In the genomic region with DNA sequence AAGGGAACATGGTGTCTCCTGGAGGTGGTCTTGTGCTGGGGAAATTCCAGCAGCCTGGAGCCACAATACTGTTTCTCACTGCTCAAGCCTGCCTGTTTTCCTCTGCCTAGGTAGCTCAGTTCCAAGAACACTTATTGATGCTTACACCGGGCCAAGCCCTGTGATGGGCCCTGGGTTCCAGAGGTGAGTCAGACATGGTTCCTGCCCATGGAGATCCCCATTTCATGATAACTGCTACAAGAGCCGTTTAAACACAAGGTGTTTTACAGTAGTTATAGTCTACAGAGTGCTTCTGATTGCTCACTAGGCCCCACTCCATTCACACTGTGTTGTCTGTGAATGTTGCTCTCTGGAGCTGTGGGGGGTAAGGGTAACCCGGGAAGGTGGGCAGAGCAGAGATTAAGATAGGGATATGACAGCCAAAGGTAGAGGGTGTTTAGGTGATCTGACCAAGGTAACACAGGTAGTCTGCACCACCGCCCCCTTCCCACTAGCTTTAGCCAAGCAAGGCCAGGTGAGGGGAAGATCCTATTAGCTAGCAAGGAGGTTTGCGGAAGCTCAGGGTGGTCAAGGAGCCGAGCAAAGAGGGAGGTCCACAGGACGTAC, we compare ENCODE assay signal across 8 cellular contexts. TPM values are rescaled to one million over a fixed set of nuclear protein-coding genes. Genes with fewer than 3 reads are reported as not detected.
DNase-seq lines count a peak whose midpoint lies in the region; ATAC-seq and TF ChIP-seq lines count a peak whose summit lies in the region.

No MANE protein-coding gene starts in this region.

- intact Hi-C loops in heart left ventricle (cut with DNase I) (loop anchor here in 6 of 10 donors (2.0 to 10.0 kb wide), 7 partner anchors 17 to 128 kb away; no protein-coding TSS in a partner anchor), cardiac septum (cut with DNase I) (loop anchor here (5.0 kb wide), 1 partner anchor 113 kb away; no protein-coding TSS in a partner anchor), breast epithelium (cut with DNase I; ENCODE audit: low total_unique reads) (no loop called here), vagina (cut with DNase I) (loop anchor here (10.0 kb wide), 1 partner anchor 125 kb away; no protein-coding TSS in a partner anchor)

- TF ChIP-seq POLR2A in heart left ventricle (IDR thresholded peaks at IDR 0.05) (no peak), breast epithelium (IDR thresholded peaks at IDR 0.05) (no peak), vagina (IDR thresholded peaks at IDR 0.05) (no peak)

- DNase-seq in heart left ventricle (no peak), cardiac septum (ENCODE audit: low spot score) (no peak), breast epithelium (ENCODE audit: low spot score in 2 of 2) (no peak), vagina (ENCODE audit: extremely low spot score in 2 of 2) (no peak), NCI-H510A (lab: John Stamatoyannopoulos, UW) (no peak), SKM-1 (lab: John Stamatoyannopoulos, UW; ENCODE audit: unreplicated experiment) (no peak)

- H3K4me1 ChIP-seq in heart left ventricle (peaks cover 0 to 61% (median 47%) of the 10 kb centered on the region in 12 donors), breast epithelium (peaks cover 0 to 4% of the 10 kb centered on the region in 2 donors), mesodermal cell (ENCODE audit: control insufficient read depth, insufficient read depth, low read length, poor library complexity, severe bottlenecking) (peaks cover 27% of the 10 kb centered on the region), vagina (peaks cover 26% of the 10 kb centered on the region)

- H3K4me3 ChIP-seq in heart left ventricle (peak overlapping the region in 11 of 12 donors; percentile 62 to 93 (median 86)), breast epithelium (peak overlapping the region; percentile 66 to 90 (median 75)), mesodermal cell (ENCODE audit: extremely low read depth, insufficient read depth, low read length, poor library complexity, severe bottlenecking) (peak overlapping the region; percentile 69), vagina (peak overlapping the region; percentile 65 to 68)

- WGBS in heart left ventricle, 4 donors, result 34 to 41% (median 38%) methylated on average over 7 of the region's 7 CpGs
- 28 to 61% methylated on average over 5 to 6 of the region's 7 CpGs for WGBS in mesodermal cell (ENCODE audit: insufficient coverage in 2 of 2), 2 experiments

- H3K9me3 ChIP-seq in heart left ventricle (no peaks in the 10 kb centered on the region), breast epithelium (no peaks in the 10 kb centered on the region), mesodermal cell (ENCODE audit: control insufficient read depth, low read length) (no peaks in the 10 kb centered on the region), vagina (no peaks in the 10 kb centered on the region)

- TF ChIP-seq CTCF in heart left ventricle (IDR thresholded peaks at IDR 0.05) (no peak), breast epithelium (IDR thresholded peaks at IDR 0.05) (no peak), vagina (IDR thresholded peaks at IDR 0.05) (no peak)

- H3K27ac ChIP-seq in heart left ventricle, result peak overlapping the region in 10 of 12 donors; percentile 11 to 91 (median 80)
- peak overlapping the region; percentile 70 to 83 for H3K27ac ChIP-seq in breast epithelium
- H3K27ac ChIP-seq in mesodermal cell (ENCODE audit: low read depth, low read length, severe bottlenecking), result no peak overlapping the region
- peak overlapping the region; percentile 75 for H3K27ac ChIP-seq in vagina

- ATAC-seq in heart left ventricle (no peak), HG03196 (IDR thresholded peaks at IDR 0.05; ENCODE audit: unreplicated experiment) (no peak)

- peaks cover 0 to 5% (median 0%) of the 10 kb centered on the region in 9 donors for H3K36me3 ChIP-seq in heart left ventricle
- H3K36me3 ChIP-seq in breast epithelium, result no peaks in the 10 kb centered on the region
- H3K36me3 ChIP-seq in mesodermal cell (ENCODE audit: control insufficient read depth, insufficient read depth, low read length), result peaks cover 16% of the 10 kb centered on the region
- no peaks in the 10 kb centered on the region for H3K36me3 ChIP-seq in vagina

- H3K27me3 ChIP-seq in heart left ventricle (no peaks in the 10 kb centered on the region), breast epithelium (no peaks in the 10 kb centered on the region), vagina (no peaks in the 10 kb centered on the region)

RNA-seq across cellular contexts. Expression of gene MICAL2, which starts 0.7 kb away (rescaled TPM):
- total RNA-seq in heart left ventricle (100 to 1,000 TPM in 2 of 9 donors, 10 to 100 TPM in 7; 48.2 to 110 (median 87.8) TPM), cardiac septum (98.7 TPM), breast epithelium (10 to 100 TPM; 30.9 to 52.4 (median 38.6) TPM), vagina (41.7 TPM)
- 10 to 100 TPM; 37.6 to 86.4 TPM for polyA plus RNA-seq in heart left ventricle
- 99.2 TPM for polyA plus RNA-seq in mesodermal cell (2013, experiment 1 of 2)
- 85.1 TPM for polyA plus RNA-seq in mesodermal cell (2013, experiment 2 of 2)
